ENCODE assay signal across 1 cellular context in the genomic region with DNA sequence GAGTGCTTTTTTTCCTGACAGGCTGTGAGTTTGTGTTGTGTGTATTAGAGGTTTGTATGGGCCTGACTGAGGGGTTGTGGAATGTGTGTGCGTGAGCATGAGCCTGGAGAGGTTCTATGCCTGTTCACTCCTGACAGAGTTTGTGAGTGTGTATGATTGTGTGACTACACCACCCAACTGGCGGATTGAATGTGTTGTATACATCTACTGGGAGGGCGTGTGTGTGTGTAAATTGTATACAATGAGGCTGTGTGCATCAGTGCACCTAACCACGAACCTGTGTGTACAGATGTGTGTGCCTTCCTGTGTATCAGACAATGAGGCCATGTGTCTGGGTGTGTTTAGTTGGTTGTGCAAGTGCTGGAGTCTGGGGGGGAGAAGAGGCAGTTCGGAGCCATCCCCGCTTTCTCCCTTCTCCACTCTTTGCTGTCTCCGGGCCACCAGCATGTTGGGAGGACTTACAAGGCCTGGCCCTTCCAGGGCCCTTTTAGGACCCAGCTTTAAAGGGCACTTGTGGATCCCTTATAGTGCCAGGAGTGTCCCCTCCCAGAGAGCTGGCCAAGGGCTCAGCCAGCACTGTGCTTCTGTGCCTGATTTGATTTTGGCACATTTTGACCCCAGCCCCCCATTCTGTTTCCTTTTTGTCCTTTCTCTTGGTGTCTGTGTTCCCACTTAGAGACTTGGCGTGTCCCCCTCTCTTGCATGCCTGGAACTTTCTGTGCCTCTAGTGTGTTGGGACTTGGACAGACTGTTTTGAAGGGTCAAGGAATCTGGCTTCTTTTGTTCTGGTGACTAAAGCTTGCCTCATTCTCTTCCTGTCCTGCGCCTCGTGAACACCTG.
TF ChIP-seq lines count a peak whose summit lies in the region.

No MANE protein-coding gene starts in this region.

TF ChIP-seq in HepG2, 621 proteins besides CTCF, POLR2A, EP300 and RAD21 (continued from another document and continues in another):
- TF ChIP-seq, protein P1, sequence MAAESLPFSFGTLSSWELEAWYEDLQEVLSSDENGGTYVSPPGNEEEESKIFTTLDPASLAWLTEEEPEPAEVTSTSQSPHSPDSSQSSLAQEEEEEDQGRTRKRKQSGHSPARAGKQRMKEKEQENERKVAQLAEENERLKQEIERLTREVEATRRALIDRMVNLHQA (CRISPR knock-in tag; IDR thresholded peaks at IDR 0.05) = no peak
- TF ChIP-seq SKI (IDR thresholded peaks at IDR 0.05; ENCODE audit: partially characterized antibody) (no peak), ZKSCAN8 (CRISPR knock-in tag; IDR thresholded peaks at IDR 0.05; ENCODE audit: borderline replicate concordance) (no peak), ZNF563 (CRISPR knock-in tag; IDR thresholded peaks at IDR 0.05) (no peak), ISL2 (CRISPR knock-in tag; IDR thresholded peaks at IDR 0.05) (no peak), ZNF546 (CRISPR knock-in tag; conservative IDR thresholded peaks at IDR 0.05) (no peak), IRX3 (CRISPR knock-in tag; IDR thresholded peaks at IDR 0.05; ENCODE audit: borderline replicate concordance, low read depth) (no peak), PHF21A (CRISPR knock-in tag; IDR thresholded peaks at IDR 0.05) (no peak; the same call in 1 of the 2 replicates), RCOR2 (CRISPR knock-in tag; IDR thresholded peaks at IDR 0.05) (no peak), ZNF749 (CRISPR knock-in tag; IDR thresholded peaks at IDR 0.05; ENCODE audit: borderline replicate concordance) (0 out of 2 replicates have a peak, but pooled peaks have one; percentile 34), ZNF30 (CRISPR knock-in tag; IDR thresholded peaks at IDR 0.05) (no peak), ETV5 (CRISPR knock-in tag; IDR thresholded peaks at IDR 0.05; ENCODE audit: borderline replicate concordance) (no peak), KLF16 (CRISPR knock-in tag; IDR thresholded peaks at IDR 0.05) (0 out of 4 replicates have a peak, but pooled peaks of 1 of the 2 experiments have one; percentile 3), ZNF703 (CRISPR knock-in tag; IDR thresholded peaks at IDR 0.05; ENCODE audit: borderline replicate concordance) (no peak), MED13 (CRISPR knock-in tag; IDR thresholded peaks at IDR 0.05) (no peak), YEATS4 (CRISPR knock-in tag; IDR thresholded peaks at IDR 0.05; ENCODE audit: borderline replicate concordance) (no peak), ZNF234 (CRISPR knock-in tag; conservative IDR thresholded peaks at IDR 0.05) (no peak), GATAD2A (CRISPR knock-in tag; IDR thresholded peaks at IDR 0.05) (peak; percentile 42), NFE2L1 (CRISPR knock-in tag; IDR thresholded peaks at IDR 0.05; ENCODE audit: borderline replicate concordance) (no peak), ARID2 (CRISPR knock-in tag; IDR thresholded peaks at IDR 0.05; ENCODE audit: borderline replicate concordance) (no peak), AGO2 (optimal IDR thresholded peaks at IDR 0.05; ENCODE audit: low read depth, low read length) (no peak), HOXA3 (CRISPR knock-in tag; IDR thresholded peaks at IDR 0.05) (no peak), PITX1 (CRISPR knock-in tag; IDR thresholded peaks at IDR 0.05) (no peak), XBP1 (CRISPR knock-in tag; IDR thresholded peaks at IDR 0.05) (no peak), EED (CRISPR knock-in tag; IDR thresholded peaks at IDR 0.05) (no peak), ZNF607 (CRISPR knock-in tag; IDR thresholded peaks at IDR 0.05; ENCODE audit: borderline replicate concordance) (no peak), FOSL2 (CRISPR knock-in tag; IDR thresholded peaks at IDR 0.05) (no peak), SRF (IDR thresholded peaks at IDR 0.05; ENCODE audit: low read depth, low read length) (no peak), IKZF4 (CRISPR knock-in tag; IDR thresholded peaks at IDR 0.05; ENCODE audit: borderline replicate concordance, low read depth, not compliant biosample characterization) (no peak), NPAS2 (CRISPR knock-in tag; IDR thresholded peaks at IDR 0.05; ENCODE audit: borderline replicate concordance) (no peak), ZNF282 (IDR thresholded peaks at IDR 0.05; ENCODE audit: partially characterized antibody) (no peak), MEIS1 (CRISPR knock-in tag; IDR thresholded peaks at IDR 0.05; ENCODE audit: borderline replicate concordance) (no peak), PTBP1 (IDR thresholded peaks at IDR 0.05; ENCODE audit: low read depth, low read length, poor library complexity, severe bottlenecking) (no peak), ZNF720 (CRISPR knock-in tag; IDR thresholded peaks at IDR 0.05) (no peak), ZNF446 (CRISPR knock-in tag; IDR thresholded peaks at IDR 0.05) (no peak)
- TF ChIP-seq, protein P2, sequence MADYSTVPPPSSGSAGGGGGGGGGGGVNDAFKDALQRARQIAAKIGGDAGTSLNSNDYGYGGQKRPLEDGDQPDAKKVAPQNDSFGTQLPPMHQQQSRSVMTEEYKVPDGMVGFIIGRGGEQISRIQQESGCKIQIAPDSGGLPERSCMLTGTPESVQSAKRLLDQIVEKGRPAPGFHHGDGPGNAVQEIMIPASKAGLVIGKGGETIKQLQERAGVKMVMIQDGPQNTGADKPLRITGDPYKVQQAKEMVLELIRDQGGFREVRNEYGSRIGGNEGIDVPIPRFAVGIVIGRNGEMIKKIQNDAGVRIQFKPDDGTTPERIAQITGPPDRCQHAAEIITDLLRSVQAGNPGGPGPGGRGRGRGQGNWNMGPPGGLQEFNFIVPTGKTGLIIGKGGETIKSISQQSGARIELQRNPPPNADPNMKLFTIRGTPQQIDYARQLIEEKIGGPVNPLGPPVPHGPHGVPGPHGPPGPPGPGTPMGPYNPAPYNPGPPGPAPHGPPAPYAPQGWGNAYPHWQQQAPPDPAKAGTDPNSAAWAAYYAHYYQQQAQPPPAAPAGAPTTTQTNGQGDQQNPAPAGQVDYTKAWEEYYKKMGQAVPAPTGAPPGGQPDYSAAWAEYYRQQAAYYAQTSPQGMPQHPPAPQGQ (CRISPR knock-in tag; IDR thresholded peaks at IDR 0.05; ENCODE audit: borderline replicate concordance) = 0 out of 2 replicates have a peak, but pooled peaks have one; percentile 48
- TF ChIP-seq, protein P3, sequence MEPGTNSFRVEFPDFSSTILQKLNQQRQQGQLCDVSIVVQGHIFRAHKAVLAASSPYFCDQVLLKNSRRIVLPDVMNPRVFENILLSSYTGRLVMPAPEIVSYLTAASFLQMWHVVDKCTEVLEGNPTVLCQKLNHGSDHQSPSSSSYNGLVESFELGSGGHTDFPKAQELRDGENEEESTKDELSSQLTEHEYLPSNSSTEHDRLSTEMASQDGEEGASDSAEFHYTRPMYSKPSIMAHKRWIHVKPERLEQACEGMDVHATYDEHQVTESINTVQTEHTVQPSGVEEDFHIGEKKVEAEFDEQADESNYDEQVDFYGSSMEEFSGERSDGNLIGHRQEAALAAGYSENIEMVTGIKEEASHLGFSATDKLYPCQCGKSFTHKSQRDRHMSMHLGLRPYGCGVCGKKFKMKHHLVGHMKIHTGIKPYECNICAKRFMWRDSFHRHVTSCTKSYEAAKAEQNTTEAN (CRISPR knock-in tag; conservative IDR thresholded peaks at IDR 0.05) = peak; percentile 99
- TF ChIP-seq, protein P4, sequence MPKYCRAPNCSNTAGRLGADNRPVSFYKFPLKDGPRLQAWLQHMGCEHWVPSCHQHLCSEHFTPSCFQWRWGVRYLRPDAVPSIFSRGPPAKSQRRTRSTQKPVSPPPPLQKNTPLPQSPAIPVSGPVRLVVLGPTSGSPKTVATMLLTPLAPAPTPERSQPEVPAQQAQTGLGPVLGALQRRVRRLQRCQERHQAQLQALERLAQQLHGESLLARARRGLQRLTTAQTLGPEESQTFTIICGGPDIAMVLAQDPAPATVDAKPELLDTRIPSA (CRISPR knock-in tag; IDR thresholded peaks at IDR 0.05; ENCODE audit: borderline replicate concordance) = no peak
- TF ChIP-seq, protein P5, sequence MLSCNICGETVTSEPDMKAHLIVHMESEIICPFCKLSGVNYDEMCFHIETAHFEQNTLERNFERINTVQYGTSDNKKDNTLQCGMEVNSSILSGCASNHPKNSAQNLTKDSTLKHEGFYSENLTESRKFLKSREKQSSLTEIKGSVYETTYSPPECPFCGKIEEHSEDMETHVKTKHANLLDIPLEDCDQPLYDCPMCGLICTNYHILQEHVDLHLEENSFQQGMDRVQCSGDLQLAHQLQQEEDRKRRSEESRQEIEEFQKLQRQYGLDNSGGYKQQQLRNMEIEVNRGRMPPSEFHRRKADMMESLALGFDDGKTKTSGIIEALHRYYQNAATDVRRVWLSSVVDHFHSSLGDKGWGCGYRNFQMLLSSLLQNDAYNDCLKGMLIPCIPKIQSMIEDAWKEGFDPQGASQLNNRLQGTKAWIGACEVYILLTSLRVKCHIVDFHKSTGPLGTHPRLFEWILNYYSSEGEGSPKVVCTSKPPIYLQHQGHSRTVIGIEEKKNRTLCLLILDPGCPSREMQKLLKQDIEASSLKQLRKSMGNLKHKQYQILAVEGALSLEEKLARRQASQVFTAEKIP (CRISPR knock-in tag; IDR thresholded peaks at IDR 0.05; ENCODE audit: borderline replicate concordance) = no peak
- TF ChIP-seq, protein P6, sequence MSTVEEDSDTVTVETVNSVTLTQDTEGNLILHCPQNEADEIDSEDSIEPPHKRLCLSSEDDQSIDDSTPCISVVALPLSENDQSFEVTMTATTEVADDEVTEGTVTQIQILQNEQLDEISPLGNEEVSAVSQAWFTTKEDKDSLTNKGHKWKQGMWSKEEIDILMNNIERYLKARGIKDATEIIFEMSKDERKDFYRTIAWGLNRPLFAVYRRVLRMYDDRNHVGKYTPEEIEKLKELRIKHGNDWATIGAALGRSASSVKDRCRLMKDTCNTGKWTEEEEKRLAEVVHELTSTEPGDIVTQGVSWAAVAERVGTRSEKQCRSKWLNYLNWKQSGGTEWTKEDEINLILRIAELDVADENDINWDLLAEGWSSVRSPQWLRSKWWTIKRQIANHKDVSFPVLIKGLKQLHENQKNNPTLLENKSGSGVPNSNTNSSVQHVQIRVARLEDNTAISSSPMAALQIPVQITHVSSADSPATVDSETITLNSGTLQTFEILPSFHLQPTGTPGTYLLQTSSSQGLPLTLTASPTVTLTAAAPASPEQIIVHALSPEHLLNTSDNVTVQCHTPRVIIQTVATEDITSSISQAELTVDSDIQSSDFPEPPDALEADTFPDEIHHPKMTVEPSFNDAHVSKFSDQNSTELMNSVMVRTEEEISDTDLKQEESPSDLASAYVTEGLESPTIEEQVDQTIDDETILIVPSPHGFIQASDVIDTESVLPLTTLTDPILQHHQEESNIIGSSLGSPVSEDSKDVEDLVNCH (CRISPR knock-in tag; IDR thresholded peaks at IDR 0.05) = no peak
- TF ChIP-seq, protein P7, sequence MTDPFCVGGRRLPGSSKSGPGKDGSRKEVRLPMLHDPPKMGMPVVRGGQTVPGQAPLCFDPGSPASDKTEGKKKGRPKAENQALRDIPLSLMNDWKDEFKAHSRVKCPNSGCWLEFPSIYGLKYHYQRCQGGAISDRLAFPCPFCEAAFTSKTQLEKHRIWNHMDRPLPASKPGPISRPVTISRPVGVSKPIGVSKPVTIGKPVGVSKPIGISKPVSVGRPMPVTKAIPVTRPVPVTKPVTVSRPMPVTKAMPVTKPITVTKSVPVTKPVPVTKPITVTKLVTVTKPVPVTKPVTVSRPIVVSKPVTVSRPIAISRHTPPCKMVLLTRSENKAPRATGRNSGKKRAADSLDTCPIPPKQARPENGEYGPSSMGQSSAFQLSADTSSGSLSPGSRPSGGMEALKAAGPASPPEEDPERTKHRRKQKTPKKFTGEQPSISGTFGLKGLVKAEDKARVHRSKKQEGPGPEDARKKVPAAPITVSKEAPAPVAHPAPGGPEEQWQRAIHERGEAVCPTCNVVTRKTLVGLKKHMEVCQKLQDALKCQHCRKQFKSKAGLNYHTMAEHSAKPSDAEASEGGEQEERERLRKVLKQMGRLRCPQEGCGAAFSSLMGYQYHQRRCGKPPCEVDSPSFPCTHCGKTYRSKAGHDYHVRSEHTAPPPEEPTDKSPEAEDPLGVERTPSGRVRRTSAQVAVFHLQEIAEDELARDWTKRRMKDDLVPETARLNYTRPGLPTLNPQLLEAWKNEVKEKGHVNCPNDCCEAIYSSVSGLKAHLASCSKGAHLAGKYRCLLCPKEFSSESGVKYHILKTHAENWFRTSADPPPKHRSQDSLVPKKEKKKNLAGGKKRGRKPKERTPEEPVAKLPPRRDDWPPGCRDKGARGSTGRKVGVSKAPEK (CRISPR knock-in tag; IDR thresholded peaks at IDR 0.05; ENCODE audit: borderline replicate concordance) = no peak
- TF ChIP-seq, protein P8, sequence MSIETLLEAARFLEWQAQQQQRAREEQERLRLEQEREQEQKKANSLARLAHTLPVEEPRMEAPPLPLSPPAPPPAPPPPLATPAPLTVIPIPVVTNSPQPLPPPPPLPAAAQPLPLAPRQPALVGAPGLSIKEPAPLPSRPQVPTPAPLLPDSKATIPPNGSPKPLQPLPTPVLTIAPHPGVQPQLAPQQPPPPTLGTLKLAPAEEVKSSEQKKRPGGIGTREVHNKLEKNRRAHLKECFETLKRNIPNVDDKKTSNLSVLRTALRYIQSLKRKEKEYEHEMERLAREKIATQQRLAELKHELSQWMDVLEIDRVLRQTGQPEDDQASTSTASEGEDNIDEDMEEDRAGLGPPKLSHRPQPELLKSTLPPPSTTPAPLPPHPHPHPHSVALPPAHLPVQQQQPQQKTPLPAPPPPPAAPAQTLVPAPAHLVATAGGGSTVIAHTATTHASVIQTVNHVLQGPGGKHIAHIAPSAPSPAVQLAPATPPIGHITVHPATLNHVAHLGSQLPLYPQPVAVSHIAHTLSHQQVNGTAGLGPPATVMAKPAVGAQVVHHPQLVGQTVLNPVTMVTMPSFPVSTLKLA (IDR thresholded peaks at IDR 0.05) = peak; percentile 35; the same call in 1 of the 2 replicates
- TF ChIP-seq, protein P9, sequence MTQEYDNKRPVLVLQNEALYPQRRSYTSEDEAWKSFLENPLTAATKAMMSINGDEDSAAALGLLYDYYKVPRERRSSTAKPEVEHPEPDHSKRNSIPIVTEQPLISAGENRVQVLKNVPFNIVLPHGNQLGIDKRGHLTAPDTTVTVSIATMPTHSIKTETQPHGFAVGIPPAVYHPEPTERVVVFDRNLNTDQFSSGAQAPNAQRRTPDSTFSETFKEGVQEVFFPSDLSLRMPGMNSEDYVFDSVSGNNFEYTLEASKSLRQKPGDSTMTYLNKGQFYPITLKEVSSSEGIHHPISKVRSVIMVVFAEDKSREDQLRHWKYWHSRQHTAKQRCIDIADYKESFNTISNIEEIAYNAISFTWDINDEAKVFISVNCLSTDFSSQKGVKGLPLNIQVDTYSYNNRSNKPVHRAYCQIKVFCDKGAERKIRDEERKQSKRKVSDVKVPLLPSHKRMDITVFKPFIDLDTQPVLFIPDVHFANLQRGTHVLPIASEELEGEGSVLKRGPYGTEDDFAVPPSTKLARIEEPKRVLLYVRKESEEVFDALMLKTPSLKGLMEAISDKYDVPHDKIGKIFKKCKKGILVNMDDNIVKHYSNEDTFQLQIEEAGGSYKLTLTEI (CRISPR knock-in tag; conservative IDR thresholded peaks at IDR 0.05) = no peak
- TF ChIP-seq, protein P10, sequence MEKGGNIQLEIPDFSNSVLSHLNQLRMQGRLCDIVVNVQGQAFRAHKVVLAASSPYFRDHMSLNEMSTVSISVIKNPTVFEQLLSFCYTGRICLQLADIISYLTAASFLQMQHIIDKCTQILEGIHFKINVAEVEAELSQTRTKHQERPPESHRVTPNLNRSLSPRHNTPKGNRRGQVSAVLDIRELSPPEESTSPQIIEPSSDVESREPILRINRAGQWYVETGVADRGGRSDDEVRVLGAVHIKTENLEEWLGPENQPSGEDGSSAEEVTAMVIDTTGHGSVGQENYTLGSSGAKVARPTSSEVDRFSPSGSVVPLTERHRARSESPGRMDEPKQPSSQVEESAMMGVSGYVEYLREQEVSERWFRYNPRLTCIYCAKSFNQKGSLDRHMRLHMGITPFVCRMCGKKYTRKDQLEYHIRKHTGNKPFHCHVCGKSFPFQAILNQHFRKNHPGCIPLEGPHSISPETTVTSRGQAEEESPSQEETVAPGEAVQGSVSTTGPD (CRISPR knock-in tag; IDR thresholded peaks at IDR 0.05) = no peak
- TF ChIP-seq, protein P11, sequence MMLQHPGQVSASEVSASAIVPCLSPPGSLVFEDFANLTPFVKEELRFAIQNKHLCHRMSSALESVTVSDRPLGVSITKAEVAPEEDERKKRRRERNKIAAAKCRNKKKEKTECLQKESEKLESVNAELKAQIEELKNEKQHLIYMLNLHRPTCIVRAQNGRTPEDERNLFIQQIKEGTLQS (CRISPR knock-in tag; IDR thresholded peaks at IDR 0.05) = no peak
